Comparison of ENCODE assay signal across 9 cellular contexts in genomic region chr5:142358121-142358520, GRCh38. TPM values are rescaled to one million over a fixed set of nuclear protein-coding genes. Genes with fewer than 3 reads are reported as not detected.
DNase-seq lines count a peak whose midpoint lies in the region; ATAC-seq lines count a peak whose summit lies in the region.
"Had no signal": no experiment of that assay in that cellular context is flagged by ENCODE, and none has a peak within 500 bp of the region (broad histone marks: within the 10 kb centered on the region; RNA-seq: fewer than 3 reads in every experiment).

No MANE protein-coding gene starts in this region.

- H3K9me3 Mint-ChIP-seq in stimulated activated naive CD8-positive, alpha-beta T cell treated with anti-CD3 and anti-CD28 coated beads, Interleukin-15, Interleukin-2, amounts not matched to agents 100 ng/mL and 50 ng/mL, for 24 hours = no peaks in the 10 kb centered on the region
- H3K9me3 Mint-ChIP-seq in activated naive CD8-positive, alpha-beta T cell treated with anti-CD3 and anti-CD28 coated beads, Interleukin-2, amount 50 U/mL, for 24 hours = no peaks in the 10 kb centered on the region

- no peak overlapping the region for H3K9ac ChIP-seq in mucosa of rectum (ENCODE audit: low read depth in 1 of 2, low read length in 2 of 2)

- H3K4me3 Mint-ChIP-seq in stimulated activated naive CD8-positive, alpha-beta T cell treated with anti-CD3 and anti-CD28 coated beads, Interleukin-15, Interleukin-2, amounts not matched to agents 100 ng/mL and 50 ng/mL, for 24 hours = peak overlapping the region; percentile 72
- peak overlapping the region; percentile 73 for H3K4me3 Mint-ChIP-seq in activated naive CD8-positive, alpha-beta T cell treated with anti-CD3 and anti-CD28 coated beads, Interleukin-2, amount 50 U/mL, for 24 hours

- H3K36me3 Mint-ChIP-seq in stimulated activated naive CD8-positive, alpha-beta T cell treated with anti-CD3 and anti-CD28 coated beads, Interleukin-15, Interleukin-2, amounts not matched to agents 100 ng/mL and 50 ng/mL, for 24 hours (ENCODE audit: low read depth) = peaks cover 5% of the 10 kb centered on the region
- H3K36me3 Mint-ChIP-seq in activated naive CD8-positive, alpha-beta T cell treated with anti-CD3 and anti-CD28 coated beads, Interleukin-2, amount 50 U/mL, for 24 hours (ENCODE audit: low read depth) = no peaks in the 10 kb centered on the region

- no peak for ATAC-seq in stimulated activated naive CD8-positive, alpha-beta T cell treated with anti-CD3 and anti-CD28 coated beads, Interleukin-15, Interleukin-2, amounts not matched to agents 100 U/mL and 50 U/mL, for 24 hours
- ATAC-seq in activated naive CD8-positive, alpha-beta T cell treated with anti-CD3 and anti-CD28 coated beads, Interleukin-2, amount 50 U/mL, for 24 hours = no peak
- no peak for ATAC-seq in HG03460 (IDR thresholded peaks at IDR 0.05; ENCODE audit: unreplicated experiment)

- no peak overlapping the region for H3K4me3 ChIP-seq in mucosa of rectum (ENCODE audit: low read length in 2 of 2)

- DNase-seq in stimulated activated naive CD8-positive, alpha-beta T cell treated with anti-CD3 and anti-CD28 coated beads, Interleukin-15, Interleukin-2, amounts not matched to agents 100 U/mL and 50 U/mL, for 24 hours = no peak
- no peak for DNase-seq in activated naive CD8-positive, alpha-beta T cell treated with anti-CD3 and anti-CD28 coated beads, Interleukin-2, amount 50 U/mL, for 24 hours
- DNase-seq in mesenteric fat pad (ENCODE audit: low spot score) = no peak
- DNase-seq in SW 1271 (lab: John Stamatoyannopoulos, UW) = no peak
- DNase-seq in NCI-H524 (lab: John Stamatoyannopoulos, UW) = no peak
- DNase-seq: NCI-H1694 had no signal

- H3K27ac ChIP-seq in mucosa of rectum (ENCODE audit: low read depth in 2 of 2, low read length in 2 of 2) = peak overlapping the region; percentile 11 to 90

- H3K9me3 ChIP-seq in mucosa of rectum (ENCODE audit: control insufficient read depth in 2 of 2, low read length in 2 of 2) = no peaks in the 10 kb centered on the region

- no peaks in the 10 kb centered on the region for H3K27me3 Mint-ChIP-seq in stimulated activated naive CD8-positive, alpha-beta T cell treated with anti-CD3 and anti-CD28 coated beads, Interleukin-15, Interleukin-2, amounts not matched to agents 100 ng/mL and 50 ng/mL, for 24 hours
- no peaks in the 10 kb centered on the region for H3K27me3 Mint-ChIP-seq in activated naive CD8-positive, alpha-beta T cell treated with anti-CD3 and anti-CD28 coated beads, Interleukin-2, amount 50 U/mL, for 24 hours

- H3K36me3 ChIP-seq in mucosa of rectum (ENCODE audit: control insufficient read depth in 2 of 2, insufficient read depth in 2 of 2, low read length in 2 of 2) = no peaks in the 10 kb centered on the region

- peaks cover 10 to 17% of the 10 kb centered on the region in 2 donors for H3K4me1 ChIP-seq in mucosa of rectum (ENCODE audit: control insufficient read depth in 2 of 2, insufficient read depth in 2 of 2, low read length in 2 of 2)

- H3K27ac Mint-ChIP-seq in stimulated activated naive CD8-positive, alpha-beta T cell treated with anti-CD3 and anti-CD28 coated beads, Interleukin-15, Interleukin-2, amounts not matched to agents 100 ng/mL and 50 ng/mL, for 24 hours = peak overlapping the region; percentile 82
- peak overlapping the region; percentile 78 for H3K27ac Mint-ChIP-seq in activated naive CD8-positive, alpha-beta T cell treated with anti-CD3 and anti-CD28 coated beads, Interleukin-2, amount 50 U/mL, for 24 hours

- no peaks in the 10 kb centered on the region for H3K27me3 ChIP-seq in mucosa of rectum (ENCODE audit: control insufficient read depth in 2 of 2, insufficient read depth in 2 of 2, low read length in 2 of 2)

- peaks cover 61% of the 10 kb centered on the region for H3K4me1 Mint-ChIP-seq in stimulated activated naive CD8-positive, alpha-beta T cell treated with anti-CD3 and anti-CD28 coated beads, Interleukin-15, Interleukin-2, amounts not matched to agents 100 ng/mL and 50 ng/mL, for 24 hours (ENCODE audit: low read depth)
- H3K4me1 Mint-ChIP-seq in activated naive CD8-positive, alpha-beta T cell treated with anti-CD3 and anti-CD28 coated beads, Interleukin-2, amount 50 U/mL, for 24 hours = peaks cover 50% of the 10 kb centered on the region

RNA-seq across cellular contexts. Expression of gene SPRY4, which starts 33.3 kb away (rescaled TPM):
- total RNA-seq in mesenteric fat pad = 79.7 TPM
